Comparison of ENCODE assay signal across 1 cellular context in genomic region chr15:96170616-96171270, GRCh38.
TF ChIP-seq lines count a peak whose summit lies in the region.

No MANE protein-coding gene starts in this region.

TF ChIP-seq in HepG2, 621 proteins besides CTCF, POLR2A, EP300 and RAD21 (continued from another document and continues in another):
- no peak for TF ChIP-seq ZNF354B (CRISPR knock-in tag; IDR thresholded peaks at IDR 0.05)
- TF ChIP-seq, protein P1, sequence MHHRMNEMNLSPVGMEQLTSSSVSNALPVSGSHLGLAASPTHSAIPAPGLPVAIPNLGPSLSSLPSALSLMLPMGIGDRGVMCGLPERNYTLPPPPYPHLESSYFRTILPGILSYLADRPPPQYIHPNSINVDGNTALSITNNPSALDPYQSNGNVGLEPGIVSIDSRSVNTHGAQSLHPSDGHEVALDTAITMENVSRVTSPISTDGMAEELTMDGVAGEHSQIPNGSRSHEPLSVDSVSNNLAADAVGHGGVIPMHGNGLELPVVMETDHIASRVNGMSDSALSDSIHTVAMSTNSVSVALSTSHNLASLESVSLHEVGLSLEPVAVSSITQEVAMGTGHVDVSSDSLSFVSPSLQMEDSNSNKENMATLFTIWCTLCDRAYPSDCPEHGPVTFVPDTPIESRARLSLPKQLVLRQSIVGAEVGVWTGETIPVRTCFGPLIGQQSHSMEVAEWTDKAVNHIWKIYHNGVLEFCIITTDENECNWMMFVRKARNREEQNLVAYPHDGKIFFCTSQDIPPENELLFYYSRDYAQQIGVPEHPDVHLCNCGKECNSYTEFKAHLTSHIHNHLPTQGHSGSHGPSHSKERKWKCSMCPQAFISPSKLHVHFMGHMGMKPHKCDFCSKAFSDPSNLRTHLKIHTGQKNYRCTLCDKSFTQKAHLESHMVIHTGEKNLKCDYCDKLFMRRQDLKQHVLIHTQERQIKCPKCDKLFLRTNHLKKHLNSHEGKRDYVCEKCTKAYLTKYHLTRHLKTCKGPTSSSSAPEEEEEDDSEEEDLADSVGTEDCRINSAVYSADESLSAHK (CRISPR knock-in tag; IDR thresholded peaks at IDR 0.05; ENCODE audit: borderline replicate concordance), result no peak
- TF ChIP-seq, protein P2, sequence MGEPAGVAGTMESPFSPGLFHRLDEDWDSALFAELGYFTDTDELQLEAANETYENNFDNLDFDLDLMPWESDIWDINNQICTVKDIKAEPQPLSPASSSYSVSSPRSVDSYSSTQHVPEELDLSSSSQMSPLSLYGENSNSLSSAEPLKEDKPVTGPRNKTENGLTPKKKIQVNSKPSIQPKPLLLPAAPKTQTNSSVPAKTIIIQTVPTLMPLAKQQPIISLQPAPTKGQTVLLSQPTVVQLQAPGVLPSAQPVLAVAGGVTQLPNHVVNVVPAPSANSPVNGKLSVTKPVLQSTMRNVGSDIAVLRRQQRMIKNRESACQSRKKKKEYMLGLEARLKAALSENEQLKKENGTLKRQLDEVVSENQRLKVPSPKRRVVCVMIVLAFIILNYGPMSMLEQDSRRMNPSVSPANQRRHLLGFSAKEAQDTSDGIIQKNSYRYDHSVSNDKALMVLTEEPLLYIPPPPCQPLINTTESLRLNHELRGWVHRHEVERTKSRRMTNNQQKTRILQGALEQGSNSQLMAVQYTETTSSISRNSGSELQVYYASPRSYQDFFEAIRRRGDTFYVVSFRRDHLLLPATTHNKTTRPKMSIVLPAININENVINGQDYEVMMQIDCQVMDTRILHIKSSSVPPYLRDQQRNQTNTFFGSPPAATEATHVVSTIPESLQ (CRISPR knock-in tag; conservative IDR thresholded peaks at IDR 0.05), result no peak
- TF ChIP-seq, protein P3, sequence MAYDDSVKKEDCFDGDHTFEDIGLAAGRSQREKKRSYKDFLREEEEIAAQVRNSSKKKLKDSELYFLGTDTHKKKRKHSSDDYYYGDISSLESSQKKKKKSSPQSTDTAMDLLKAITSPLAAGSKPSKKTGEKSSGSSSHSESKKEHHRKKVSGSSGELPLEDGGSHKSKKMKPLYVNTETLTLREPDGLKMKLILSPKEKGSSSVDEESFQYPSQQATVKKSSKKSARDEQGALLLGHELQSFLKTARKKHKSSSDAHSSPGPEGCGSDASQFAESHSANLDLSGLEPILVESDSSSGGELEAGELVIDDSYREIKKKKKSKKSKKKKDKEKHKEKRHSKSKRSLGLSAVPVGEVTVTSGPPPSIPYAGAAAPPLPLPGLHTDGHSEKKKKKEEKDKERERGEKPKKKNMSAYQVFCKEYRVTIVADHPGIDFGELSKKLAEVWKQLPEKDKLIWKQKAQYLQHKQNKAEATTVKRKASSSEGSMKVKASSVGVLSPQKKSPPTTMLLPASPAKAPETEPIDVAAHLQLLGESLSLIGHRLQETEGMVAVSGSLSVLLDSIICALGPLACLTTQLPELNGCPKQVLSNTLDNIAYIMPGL (CRISPR knock-in tag; IDR thresholded peaks at IDR 0.05; ENCODE audit: borderline replicate concordance in 1 of 2, low read depth in 1 of 2), result no peak
- no peak for TF ChIP-seq ZNF281 (CRISPR knock-in tag; IDR thresholded peaks at IDR 0.05; ENCODE audit: borderline replicate concordance)
- no peak for TF ChIP-seq TMF1 (CRISPR knock-in tag; IDR thresholded peaks at IDR 0.05; ENCODE audit: low read depth)
- TF ChIP-seq MED1 (CRISPR knock-in tag; IDR thresholded peaks at IDR 0.05), result peak; percentile 8; the same call in 1 of the 2 replicates
- TF ChIP-seq CEBPG (CRISPR knock-in tag; IDR thresholded peaks at IDR 0.05), result peak; percentile 70
- TF ChIP-seq, protein P4, sequence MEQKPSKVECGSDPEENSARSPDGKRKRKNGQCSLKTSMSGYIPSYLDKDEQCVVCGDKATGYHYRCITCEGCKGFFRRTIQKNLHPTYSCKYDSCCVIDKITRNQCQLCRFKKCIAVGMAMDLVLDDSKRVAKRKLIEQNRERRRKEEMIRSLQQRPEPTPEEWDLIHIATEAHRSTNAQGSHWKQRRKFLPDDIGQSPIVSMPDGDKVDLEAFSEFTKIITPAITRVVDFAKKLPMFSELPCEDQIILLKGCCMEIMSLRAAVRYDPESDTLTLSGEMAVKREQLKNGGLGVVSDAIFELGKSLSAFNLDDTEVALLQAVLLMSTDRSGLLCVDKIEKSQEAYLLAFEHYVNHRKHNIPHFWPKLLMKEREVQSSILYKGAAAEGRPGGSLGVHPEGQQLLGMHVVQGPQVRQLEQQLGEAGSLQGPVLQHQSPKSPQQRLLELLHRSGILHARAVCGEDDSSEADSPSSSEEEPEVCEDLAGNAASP (CRISPR knock-in tag; IDR thresholded peaks at IDR 0.05; ENCODE audit: borderline replicate concordance), result no peak; the same call in 1 of the 2 replicates
- TF ChIP-seq SNAPC2 (CRISPR knock-in tag; IDR thresholded peaks at IDR 0.05), result no peak
- TF ChIP-seq CBX5 (CRISPR knock-in tag; IDR thresholded peaks at IDR 0.05; ENCODE audit: borderline replicate concordance), result no peak
- no peak for TF ChIP-seq BORCS8-MEF2B (CRISPR knock-in tag; IDR thresholded peaks at IDR 0.05)
- TF ChIP-seq HNF4A (CRISPR knock-in tag; IDR thresholded peaks at IDR 0.05), result peak; percentile 46; the same call in 1 of the 2 replicates
- peak; percentile 39; the same call in 1 of the 2 replicates for TF ChIP-seq NFIC (IDR thresholded peaks at IDR 0.05; ENCODE audit: low read length)
- no peak for TF ChIP-seq TRIM24 (CRISPR knock-in tag; IDR thresholded peaks at IDR 0.05)
- no peak for TF ChIP-seq ZNF382 (CRISPR knock-in tag; IDR thresholded peaks at IDR 0.05; ENCODE audit: borderline replicate concordance)
- no peak for TF ChIP-seq HNF1B (CRISPR knock-in tag; IDR thresholded peaks at IDR 0.05)
- TF ChIP-seq, protein P5, sequence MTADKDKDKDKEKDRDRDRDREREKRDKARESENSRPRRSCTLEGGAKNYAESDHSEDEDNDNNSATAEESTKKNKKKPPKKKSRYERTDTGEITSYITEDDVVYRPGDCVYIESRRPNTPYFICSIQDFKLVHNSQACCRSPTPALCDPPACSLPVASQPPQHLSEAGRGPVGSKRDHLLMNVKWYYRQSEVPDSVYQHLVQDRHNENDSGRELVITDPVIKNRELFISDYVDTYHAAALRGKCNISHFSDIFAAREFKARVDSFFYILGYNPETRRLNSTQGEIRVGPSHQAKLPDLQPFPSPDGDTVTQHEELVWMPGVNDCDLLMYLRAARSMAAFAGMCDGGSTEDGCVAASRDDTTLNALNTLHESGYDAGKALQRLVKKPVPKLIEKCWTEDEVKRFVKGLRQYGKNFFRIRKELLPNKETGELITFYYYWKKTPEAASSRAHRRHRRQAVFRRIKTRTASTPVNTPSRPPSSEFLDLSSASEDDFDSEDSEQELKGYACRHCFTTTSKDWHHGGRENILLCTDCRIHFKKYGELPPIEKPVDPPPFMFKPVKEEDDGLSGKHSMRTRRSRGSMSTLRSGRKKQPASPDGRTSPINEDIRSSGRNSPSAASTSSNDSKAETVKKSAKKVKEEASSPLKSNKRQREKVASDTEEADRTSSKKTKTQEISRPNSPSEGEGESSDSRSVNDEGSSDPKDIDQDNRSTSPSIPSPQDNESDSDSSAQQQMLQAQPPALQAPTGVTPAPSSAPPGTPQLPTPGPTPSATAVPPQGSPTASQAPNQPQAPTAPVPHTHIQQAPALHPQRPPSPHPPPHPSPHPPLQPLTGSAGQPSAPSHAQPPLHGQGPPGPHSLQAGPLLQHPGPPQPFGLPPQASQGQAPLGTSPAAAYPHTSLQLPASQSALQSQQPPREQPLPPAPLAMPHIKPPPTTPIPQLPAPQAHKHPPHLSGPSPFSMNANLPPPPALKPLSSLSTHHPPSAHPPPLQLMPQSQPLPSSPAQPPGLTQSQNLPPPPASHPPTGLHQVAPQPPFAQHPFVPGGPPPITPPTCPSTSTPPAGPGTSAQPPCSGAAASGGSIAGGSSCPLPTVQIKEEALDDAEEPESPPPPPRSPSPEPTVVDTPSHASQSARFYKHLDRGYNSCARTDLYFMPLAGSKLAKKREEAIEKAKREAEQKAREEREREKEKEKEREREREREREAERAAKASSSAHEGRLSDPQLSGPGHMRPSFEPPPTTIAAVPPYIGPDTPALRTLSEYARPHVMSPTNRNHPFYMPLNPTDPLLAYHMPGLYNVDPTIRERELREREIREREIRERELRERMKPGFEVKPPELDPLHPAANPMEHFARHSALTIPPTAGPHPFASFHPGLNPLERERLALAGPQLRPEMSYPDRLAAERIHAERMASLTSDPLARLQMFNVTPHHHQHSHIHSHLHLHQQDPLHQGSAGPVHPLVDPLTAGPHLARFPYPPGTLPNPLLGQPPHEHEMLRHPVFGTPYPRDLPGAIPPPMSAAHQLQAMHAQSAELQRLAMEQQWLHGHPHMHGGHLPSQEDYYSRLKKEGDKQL (CRISPR knock-in tag; IDR thresholded peaks at IDR 0.05; ENCODE audit: low read depth), result peak; percentile 17; the same call in 1 of the 2 replicates
- TF ChIP-seq, protein P6, sequence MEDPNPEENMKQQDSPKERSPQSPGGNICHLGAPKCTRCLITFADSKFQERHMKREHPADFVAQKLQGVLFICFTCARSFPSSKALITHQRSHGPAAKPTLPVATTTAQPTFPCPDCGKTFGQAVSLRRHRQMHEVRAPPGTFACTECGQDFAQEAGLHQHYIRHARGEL (CRISPR knock-in tag; IDR thresholded peaks at IDR 0.05), result no peak
- TF ChIP-seq ZNF512 (CRISPR knock-in tag; IDR thresholded peaks at IDR 0.05), result no peak; the same call in 1 of the 2 replicates
- no peak for TF ChIP-seq NFIB (CRISPR knock-in tag; IDR thresholded peaks at IDR 0.05; ENCODE audit: borderline replicate concordance)
- no peak for TF ChIP-seq ZNF615 (CRISPR knock-in tag; IDR thresholded peaks at IDR 0.05; ENCODE audit: borderline replicate concordance)
- TF ChIP-seq ZZZ3 (CRISPR knock-in tag; IDR thresholded peaks at IDR 0.05; ENCODE audit: borderline replicate concordance), result no peak
- TF ChIP-seq CHD2 (IDR thresholded peaks at IDR 0.05; ENCODE audit: low read depth, low read length), result no peak
- TF ChIP-seq KLF9 (CRISPR knock-in tag; IDR thresholded peaks at IDR 0.05; ENCODE audit: low read depth), result no peak
- no peak for TF ChIP-seq TAF15 (IDR thresholded peaks at IDR 0.05; ENCODE audit: low read depth, low read length, poor library complexity, severe bottlenecking)
- no peak; the same call in 1 of the 2 replicates for TF ChIP-seq ZNF747 (CRISPR knock-in tag; IDR thresholded peaks at IDR 0.05; ENCODE audit: borderline replicate concordance)
- no peak for TF ChIP-seq ZNF891 (CRISPR knock-in tag; IDR thresholded peaks at IDR 0.05)
- TF ChIP-seq, protein P7, sequence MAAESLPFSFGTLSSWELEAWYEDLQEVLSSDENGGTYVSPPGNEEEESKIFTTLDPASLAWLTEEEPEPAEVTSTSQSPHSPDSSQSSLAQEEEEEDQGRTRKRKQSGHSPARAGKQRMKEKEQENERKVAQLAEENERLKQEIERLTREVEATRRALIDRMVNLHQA (CRISPR knock-in tag; IDR thresholded peaks at IDR 0.05), result no peak
- no peak for TF ChIP-seq ZNF121 (CRISPR knock-in tag; IDR thresholded peaks at IDR 0.05)
- TF ChIP-seq IKZF4 (CRISPR knock-in tag; IDR thresholded peaks at IDR 0.05; ENCODE audit: borderline replicate concordance, low read depth, not compliant biosample characterization), result no peak
- TF ChIP-seq SATB2 (CRISPR knock-in tag; IDR thresholded peaks at IDR 0.05), result no peak
- TF ChIP-seq GTF3A (CRISPR knock-in tag; conservative IDR thresholded peaks at IDR 0.05), result no peak
- TF ChIP-seq GZF1 (CRISPR knock-in tag; IDR thresholded peaks at IDR 0.05), result no peak
- no peak for TF ChIP-seq RFXAP (CRISPR knock-in tag; IDR thresholded peaks at IDR 0.05; ENCODE audit: borderline replicate concordance)
- TF ChIP-seq RXRB (CRISPR knock-in tag; IDR thresholded peaks at IDR 0.05; ENCODE audit: borderline replicate concordance), result no peak
- TF ChIP-seq, protein P8, sequence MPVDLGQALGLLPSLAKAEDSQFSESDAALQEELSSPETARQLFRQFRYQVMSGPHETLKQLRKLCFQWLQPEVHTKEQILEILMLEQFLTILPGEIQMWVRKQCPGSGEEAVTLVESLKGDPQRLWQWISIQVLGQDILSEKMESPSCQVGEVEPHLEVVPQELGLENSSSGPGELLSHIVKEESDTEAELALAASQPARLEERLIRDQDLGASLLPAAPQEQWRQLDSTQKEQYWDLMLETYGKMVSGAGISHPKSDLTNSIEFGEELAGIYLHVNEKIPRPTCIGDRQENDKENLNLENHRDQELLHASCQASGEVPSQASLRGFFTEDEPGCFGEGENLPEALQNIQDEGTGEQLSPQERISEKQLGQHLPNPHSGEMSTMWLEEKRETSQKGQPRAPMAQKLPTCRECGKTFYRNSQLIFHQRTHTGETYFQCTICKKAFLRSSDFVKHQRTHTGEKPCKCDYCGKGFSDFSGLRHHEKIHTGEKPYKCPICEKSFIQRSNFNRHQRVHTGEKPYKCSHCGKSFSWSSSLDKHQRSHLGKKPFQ (CRISPR knock-in tag; IDR thresholded peaks at IDR 0.05; ENCODE audit: insufficient replicate concordance), result no peak
